Comparison of ENCODE assay signal across 1 cellular context in the genomic region with DNA sequence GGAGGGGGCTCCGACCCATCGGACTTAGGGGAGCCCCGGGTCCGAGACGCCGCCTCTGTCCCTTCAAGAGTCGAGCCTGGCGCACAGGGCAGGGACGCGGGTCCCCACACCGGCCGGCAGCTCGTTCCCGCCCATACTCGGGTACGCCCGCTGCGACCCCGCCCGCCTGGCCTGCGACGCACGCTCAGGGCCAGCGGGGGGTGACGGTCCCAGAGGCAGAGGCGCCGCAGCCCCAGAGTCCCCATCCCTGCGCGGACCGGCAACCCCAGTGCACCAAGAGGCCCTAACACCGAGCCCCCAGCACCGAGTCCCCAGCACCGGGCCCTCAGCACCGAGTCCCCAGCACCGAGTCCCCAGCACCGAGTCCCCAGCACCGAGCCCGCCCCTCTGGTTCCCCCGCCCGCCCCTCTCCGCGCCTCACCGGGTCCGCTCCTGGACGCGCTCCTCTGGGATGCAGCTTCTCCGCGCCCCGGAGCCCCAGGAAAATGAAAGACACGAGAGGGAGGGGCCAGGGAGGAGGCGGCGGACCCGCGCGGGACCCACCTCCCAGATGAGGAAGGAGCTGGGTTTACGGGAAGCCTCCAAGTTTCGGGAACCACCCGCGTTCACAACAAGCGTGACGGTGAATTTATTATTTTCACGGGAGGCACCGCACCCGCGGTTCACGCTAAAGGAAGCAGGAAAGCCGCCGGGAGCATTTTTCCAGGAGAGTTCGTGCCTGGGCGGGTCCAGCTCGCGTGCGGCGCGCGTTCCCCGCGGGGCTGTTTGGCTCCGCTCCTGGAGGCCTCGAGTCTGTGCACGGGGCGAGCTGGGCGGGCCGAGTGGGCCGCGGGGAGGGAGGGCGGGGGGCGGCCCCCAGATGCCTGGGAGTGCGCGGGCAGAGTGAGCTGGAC.
A peak's percentile ranks its signal among the peaks of the same experiment; 100 is the strongest.
TF ChIP-seq lines count a peak whose summit lies in the region.

A gene (minus strand): TSS at position 488 of the 893 bp plus-strand sequence. CDS start 6,526 bp downstream, outside the sequence.

TF ChIP-seq in HepG2, 621 proteins besides CTCF, POLR2A, EP300 and RAD21 (continued from another document):
- TF ChIP-seq, protein P1, sequence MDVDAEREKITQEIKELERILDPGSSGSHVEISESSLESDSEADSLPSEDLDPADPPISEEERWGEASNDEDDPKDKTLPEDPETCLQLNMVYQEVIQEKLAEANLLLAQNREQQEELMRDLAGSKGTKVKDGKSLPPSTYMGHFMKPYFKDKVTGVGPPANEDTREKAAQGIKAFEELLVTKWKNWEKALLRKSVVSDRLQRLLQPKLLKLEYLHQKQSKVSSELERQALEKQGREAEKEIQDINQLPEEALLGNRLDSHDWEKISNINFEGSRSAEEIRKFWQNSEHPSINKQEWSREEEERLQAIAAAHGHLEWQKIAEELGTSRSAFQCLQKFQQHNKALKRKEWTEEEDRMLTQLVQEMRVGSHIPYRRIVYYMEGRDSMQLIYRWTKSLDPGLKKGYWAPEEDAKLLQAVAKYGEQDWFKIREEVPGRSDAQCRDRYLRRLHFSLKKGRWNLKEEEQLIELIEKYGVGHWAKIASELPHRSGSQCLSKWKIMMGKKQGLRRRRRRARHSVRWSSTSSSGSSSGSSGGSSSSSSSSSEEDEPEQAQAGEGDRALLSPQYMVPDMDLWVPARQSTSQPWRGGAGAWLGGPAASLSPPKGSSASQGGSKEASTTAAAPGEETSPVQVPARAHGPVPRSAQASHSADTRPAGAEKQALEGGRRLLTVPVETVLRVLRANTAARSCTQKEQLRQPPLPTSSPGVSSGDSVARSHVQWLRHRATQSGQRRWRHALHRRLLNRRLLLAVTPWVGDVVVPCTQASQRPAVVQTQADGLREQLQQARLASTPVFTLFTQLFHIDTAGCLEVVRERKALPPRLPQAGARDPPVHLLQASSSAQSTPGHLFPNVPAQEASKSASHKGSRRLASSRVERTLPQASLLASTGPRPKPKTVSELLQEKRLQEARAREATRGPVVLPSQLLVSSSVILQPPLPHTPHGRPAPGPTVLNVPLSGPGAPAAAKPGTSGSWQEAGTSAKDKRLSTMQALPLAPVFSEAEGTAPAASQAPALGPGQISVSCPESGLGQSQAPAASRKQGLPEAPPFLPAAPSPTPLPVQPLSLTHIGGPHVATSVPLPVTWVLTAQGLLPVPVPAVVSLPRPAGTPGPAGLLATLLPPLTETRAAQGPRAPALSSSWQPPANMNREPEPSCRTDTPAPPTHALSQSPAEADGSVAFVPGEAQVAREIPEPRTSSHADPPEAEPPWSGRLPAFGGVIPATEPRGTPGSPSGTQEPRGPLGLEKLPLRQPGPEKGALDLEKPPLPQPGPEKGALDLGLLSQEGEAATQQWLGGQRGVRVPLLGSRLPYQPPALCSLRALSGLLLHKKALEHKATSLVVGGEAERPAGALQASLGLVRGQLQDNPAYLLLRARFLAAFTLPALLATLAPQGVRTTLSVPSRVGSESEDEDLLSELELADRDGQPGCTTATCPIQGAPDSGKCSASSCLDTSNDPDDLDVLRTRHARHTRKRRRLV (CRISPR knock-in tag; IDR thresholded peaks at IDR 0.05): no peak
- TF ChIP-seq, protein P2, sequence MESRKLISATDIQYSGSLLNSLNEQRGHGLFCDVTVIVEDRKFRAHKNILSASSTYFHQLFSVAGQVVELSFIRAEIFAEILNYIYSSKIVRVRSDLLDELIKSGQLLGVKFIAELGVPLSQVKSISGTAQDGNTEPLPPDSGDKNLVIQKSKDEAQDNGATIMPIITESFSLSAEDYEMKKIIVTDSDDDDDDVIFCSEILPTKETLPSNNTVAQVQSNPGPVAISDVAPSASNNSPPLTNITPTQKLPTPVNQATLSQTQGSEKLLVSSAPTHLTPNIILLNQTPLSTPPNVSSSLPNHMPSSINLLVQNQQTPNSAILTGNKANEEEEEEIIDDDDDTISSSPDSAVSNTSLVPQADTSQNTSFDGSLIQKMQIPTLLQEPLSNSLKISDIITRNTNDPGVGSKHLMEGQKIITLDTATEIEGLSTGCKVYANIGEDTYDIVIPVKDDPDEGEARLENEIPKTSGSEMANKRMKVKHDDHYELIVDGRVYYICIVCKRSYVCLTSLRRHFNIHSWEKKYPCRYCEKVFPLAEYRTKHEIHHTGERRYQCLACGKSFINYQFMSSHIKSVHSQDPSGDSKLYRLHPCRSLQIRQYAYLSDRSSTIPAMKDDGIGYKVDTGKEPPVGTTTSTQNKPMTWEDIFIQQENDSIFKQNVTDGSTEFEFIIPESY (CRISPR knock-in tag; IDR thresholded peaks at IDR 0.05): peak; percentile 52
- TF ChIP-seq EED (CRISPR knock-in tag; IDR thresholded peaks at IDR 0.05) (0 out of 2 replicates have a peak, but pooled peaks have one; percentile 5), AGO2 (optimal IDR thresholded peaks at IDR 0.05; ENCODE audit: low read depth, low read length) (peak; percentile 5)
- TF ChIP-seq, protein P3, sequence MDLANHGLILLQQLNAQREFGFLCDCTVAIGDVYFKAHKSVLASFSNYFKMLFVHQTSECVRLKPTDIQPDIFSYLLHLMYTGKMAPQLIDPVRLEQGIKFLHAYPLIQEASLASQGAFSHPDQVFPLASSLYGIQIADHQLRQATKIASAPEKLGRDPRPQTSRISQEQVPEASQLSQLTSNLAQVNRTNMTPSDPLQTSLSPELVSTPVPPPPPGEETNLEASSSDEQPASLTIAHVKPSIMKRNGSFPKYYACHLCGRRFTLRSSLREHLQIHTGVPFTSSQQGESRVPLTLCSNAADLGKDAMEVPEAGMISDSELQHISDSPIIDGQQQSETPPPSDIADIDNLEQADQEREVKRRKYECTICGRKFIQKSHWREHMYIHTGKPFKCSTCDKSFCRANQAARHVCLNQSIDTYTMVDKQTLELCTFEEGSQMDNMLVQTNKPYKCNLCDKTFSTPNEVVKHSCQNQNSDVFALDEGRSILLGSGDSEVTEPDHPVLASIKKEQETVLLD (CRISPR knock-in tag; IDR thresholded peaks at IDR 0.05; ENCODE audit: low read depth): 0 out of 2 replicates have a peak, but pooled peaks have one; percentile 12
TF ChIP-seq in HepG2: peak in this region for 4.
